In genomic region chr6:137799950-137800568, GRCh38 we compare ENCODE assay signal across 8 cellular contexts.
A peak's percentile ranks its signal among the peaks of the same experiment; 100 is the strongest.
DNase-seq lines count a peak whose midpoint lies in the region; ATAC-seq and TF ChIP-seq lines count a peak whose summit lies in the region.

No MANE protein-coding gene starts in this region.

- TF ChIP-seq CTCF in Calu3 (IDR thresholded peaks at IDR 0.05; ENCODE audit: unreplicated experiment) (peak; percentile 18), fibroblast of the aortic adventitia (IDR thresholded peaks at IDR 0.05; ENCODE audit: insufficient read depth, low read length) (peak; percentile 47), progenitor cell of endocrine pancreas (IDR thresholded peaks at IDR 0.05; ENCODE audit: unreplicated experiment) (peak; percentile 33)

- H3K9me3 Mint-ChIP-seq in Calu3 (ENCODE audit: low read depth, unreplicated experiment) (no peaks in the 10 kb centered on the region), progenitor cell of endocrine pancreas (ENCODE audit: low read depth) (no peaks in the 10 kb centered on the region)

- CTCF ChIA-PET in Calu3 (lab: Charles Lee) = interaction anchor here (0.5 to 1.8 kb wide), 3 partner anchors 11 to 151 kb away, joined by 4 to 6 read pairs (median 5); partner anchors contain the start of gene TNFAIP3

- no peaks in the 10 kb centered on the region for H3K27me3 Mint-ChIP-seq in Calu3 (ENCODE audit: unreplicated experiment)
- no peaks in the 10 kb centered on the region for H3K27me3 Mint-ChIP-seq in progenitor cell of endocrine pancreas

- peak overlapping the region; percentile 81 for H3K27ac Mint-ChIP-seq in Calu3 (ENCODE audit: unreplicated experiment)
- no peak overlapping the region for H3K27ac Mint-ChIP-seq in progenitor cell of endocrine pancreas

- no peak overlapping the region for H3K4me3 ChIP-seq in fibroblast of the aortic adventitia (ENCODE audit: low read depth, low read length)

- no peaks in the 10 kb centered on the region for H3K36me3 Mint-ChIP-seq in Calu3 (ENCODE audit: insufficient read depth, unreplicated experiment)
- no peaks in the 10 kb centered on the region for H3K36me3 Mint-ChIP-seq in progenitor cell of endocrine pancreas (ENCODE audit: insufficient read depth)

- H3K4me3 Mint-ChIP-seq in Calu3 (ENCODE audit: low read depth, unreplicated experiment) (no peak overlapping the region), progenitor cell of endocrine pancreas (ENCODE audit: low read depth) (no peak overlapping the region)

- intact Hi-C loops in Calu3 (cut with micrococcal nuclease; ENCODE audit: unreplicated experiment) = loop anchor here (2.0 to 5.0 kb wide), 3 partner anchors 69 to 145 kb away; no protein-coding TSS in a partner anchor

- no TSS peak for BruUV-seq in Calu3 (replicated peaks; lab: Mats Ljungman, UMichigan)

- peak; percentile 41 for DNase-seq in Calu3
- peak; percentile 34 for DNase-seq in NCI-H226
- peak; percentile 53 for DNase-seq in activated T-cell treated with anti-CD3 and anti-CD28 coated beads for 24 hours (ENCODE audit: low read depth)
- peak; percentile 56 for DNase-seq in fibroblast of the aortic adventitia (ENCODE audit: low read depth)
- DNase-seq in progenitor cell of endocrine pancreas (ENCODE audit: low spot score, unreplicated experiment) = no peak
- DNase-seq in SK-N-DZ (ENCODE audit: low spot score) = no peak
- no peak for DNase-seq in NCI-H1694 treated with DMSO at 0.1 percent for 48 hours (lab: John Stamatoyannopoulos, UW)

- peak; percentile 59 for ATAC-seq in GM21423 (IDR thresholded peaks at IDR 0.05; ENCODE audit: unreplicated experiment)

- H3K4me1 Mint-ChIP-seq in Calu3 (ENCODE audit: low read depth, unreplicated experiment) (peaks cover 14% of the 10 kb centered on the region), progenitor cell of endocrine pancreas (ENCODE audit: low read depth) (peaks cover 13% of the 10 kb centered on the region)

Comparison
In these comparisons a context has a peak if more than half of its experiments do, and no peak if none do; other contexts are left out.
1. DNase-seq: peak in Calu3 (single experiment), NCI-H226 (single experiment), activated T-cell treated with anti-CD3 and anti-CD28 coated beads for 24 hours (single experiment) and fibroblast of the aortic adventitia (single experiment); none in progenitor cell of endocrine pancreas (single experiment), SK-N-DZ (single experiment) and NCI-H1694 treated with DMSO at 0.1 percent for 48 hours (single experiment).
2. Peak in every context shown above with its lines, with median percentiles within 50 percentile points of each other: CTCF ChIP-seq.